8 cellular contexts compared by ENCODE assay signal in the genomic region with DNA sequence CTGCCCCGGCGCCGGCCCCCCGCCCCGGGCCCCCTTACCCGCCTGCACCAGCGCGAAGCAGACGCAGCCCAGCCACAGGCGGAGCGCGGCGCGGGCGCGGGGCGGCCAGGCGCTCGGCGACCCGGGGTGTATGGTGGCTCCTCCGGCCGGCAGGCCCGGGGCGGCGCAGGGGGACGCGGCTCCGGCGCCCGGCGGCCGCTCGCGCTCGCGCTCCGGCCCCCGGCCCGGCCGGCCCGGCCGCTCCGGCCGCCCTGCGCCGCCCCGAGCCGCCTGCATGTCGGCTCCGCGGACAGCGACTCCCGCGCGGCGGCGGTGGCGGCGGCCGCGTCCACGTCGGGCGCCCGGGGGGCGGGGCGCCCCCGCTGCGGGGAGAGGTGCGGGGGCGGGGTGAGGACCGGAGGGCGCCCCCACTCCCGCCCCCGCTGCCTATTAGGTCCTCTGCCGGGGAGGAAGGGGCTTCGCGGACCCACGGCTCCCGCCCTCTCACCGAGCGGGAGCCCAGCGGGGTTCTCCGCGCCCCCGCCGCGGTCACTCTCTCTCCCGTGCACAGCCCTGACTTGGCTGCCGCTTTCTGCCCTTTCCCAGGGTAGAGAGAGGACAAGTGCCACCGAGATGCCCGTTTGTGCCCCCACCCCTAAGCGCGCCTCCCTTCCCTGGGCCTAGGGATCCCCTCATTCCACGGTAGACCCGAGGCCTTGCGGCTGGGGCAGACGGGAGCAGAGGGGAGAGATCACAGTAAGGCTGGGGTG. TPM values are rescaled to one million over a fixed set of nuclear protein-coding genes. Genes with fewer than 3 reads are reported as not detected.
DNase-seq lines count a peak whose midpoint lies in the region; ATAC-seq and TF ChIP-seq lines count a peak whose summit lies in the region.

A gene (minus strand): TSS at position 298 of the 749 bp plus-strand sequence.

- intact Hi-C loops in cardiac septum (cut with DNase I): loop anchor here (5.0 kb wide), 2 partner anchors 53 to 158 kb away; a partner anchor contains a TSS
- intact Hi-C loops in posterior vena cava (cut with DNase I): loop anchor here in 1 of 2 donors (5.0 kb wide), 1 partner anchor 158 kb away; no protein-coding TSS in a partner anchor

- H3K9me3 Mint-ChIP-seq in WTC11: no peaks in the 10 kb centered on the region

- peaks cover 32% of the 10 kb centered on the region for H3K4me1 Mint-ChIP-seq in WTC11

- H3K36me3 Mint-ChIP-seq in WTC11: no peaks in the 10 kb centered on the region

- TF ChIP-seq CTCF in GM13976 (IDR thresholded peaks at IDR 0.05; ENCODE audit: borderline replicate concordance, control extremely low read depth, extremely low read depth, insufficient read depth, missing control alignments) (no peak), WTC11 (IDR thresholded peaks at IDR 0.05) (no peak)

- ATAC-seq in WTC11 (peak; percentile 49), GM21723 (IDR thresholded peaks at IDR 0.05; ENCODE audit: unreplicated experiment) (no peak), GM19324 (IDR thresholded peaks at IDR 0.05; ENCODE audit: low FRiP score, unreplicated experiment) (no peak)

- CTCF ChIA-PET in WTC11 (lab: Charles Lee): interaction anchor here (0.6 to 4.6 kb wide), 7 partner anchors 9 to 159 kb away, joined by 3 to 45 read pairs (median 4); a partner anchor contains a TSS

- H3K4me3 Mint-ChIP-seq in WTC11: peak within 1 kb of the TSS; percentile 76

- DNase-seq in GM13976 (ENCODE audit: low spot score) (peak; percentile 54), WTC11 (ENCODE audit: low spot score) (peak; percentile 56), cardiac septum (ENCODE audit: low spot score) (no peak), posterior vena cava (ENCODE audit: low spot score) (peak; percentile 79), SIG-M5 treated with dmso at 0.1 percent for 504 hours (lab: John Stamatoyannopoulos, UW; ENCODE audit: unreplicated experiment) (no peak), NCI-H187 treated with DMSO at 0.1 percent for 48 hours (lab: John Stamatoyannopoulos, UW) (no peak)

- H3K27me3 Mint-ChIP-seq in WTC11 (ENCODE audit: low read depth): peaks cover 39% of the 10 kb centered on the region

- POLR2A ChIA-PET in WTC11 (lab: Charles Lee): interaction anchor here (0.5 to 1.3 kb wide), 3 partner anchors 45 to 186 kb away, joined by 4 to 7 read pairs (median 5); a partner anchor contains a TSS

- in situ Hi-C loops in GM13976 (cut with MboI; ENCODE audit: low sequenced_read_pairs, unreplicated experiment): no loop called here

- H3K27ac Mint-ChIP-seq in WTC11: no peak within 1 kb of the TSS

TF ChIP-seq in WTC11, 78 proteins besides CTCF, POLR2A, EP300 and RAD21:
- no peak for TF ChIP-seq JAZF1 (CRISPR knock-in tag; IDR thresholded peaks at IDR 0.05)
- TF ChIP-seq TP53 (CRISPR knock-in tag; IDR thresholded peaks at IDR 0.05): no peak
- TF ChIP-seq PRRX2 (CRISPR knock-in tag; IDR thresholded peaks at IDR 0.05): no peak
- TF ChIP-seq, protein P1, sequence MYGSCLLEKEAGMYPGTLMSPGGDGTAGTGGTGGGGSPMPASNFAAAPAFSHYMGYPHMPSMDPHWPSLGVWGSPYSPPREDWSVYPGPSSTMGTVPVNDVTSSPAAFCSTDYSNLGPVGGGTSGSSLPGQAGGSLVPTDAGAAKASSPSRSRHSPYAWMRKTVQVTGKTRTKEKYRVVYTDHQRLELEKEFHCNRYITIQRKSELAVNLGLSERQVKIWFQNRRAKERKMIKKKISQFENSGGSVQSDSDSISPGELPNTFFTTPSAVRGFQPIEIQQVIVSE (CRISPR knock-in tag; IDR thresholded peaks at IDR 0.05; ENCODE audit: borderline replicate concordance): no peak
- no peak for TF ChIP-seq ZNF121 (CRISPR knock-in tag; IDR thresholded peaks at IDR 0.05)
- TF ChIP-seq JUN (CRISPR knock-in tag; IDR thresholded peaks at IDR 0.05): no peak
- no peak for TF ChIP-seq ESRRA (CRISPR knock-in tag; IDR thresholded peaks at IDR 0.05; ENCODE audit: borderline replicate concordance)
- no peak for TF ChIP-seq SP1 (CRISPR knock-in tag; conservative IDR thresholded peaks at IDR 0.05)
- TF ChIP-seq, protein P2, sequence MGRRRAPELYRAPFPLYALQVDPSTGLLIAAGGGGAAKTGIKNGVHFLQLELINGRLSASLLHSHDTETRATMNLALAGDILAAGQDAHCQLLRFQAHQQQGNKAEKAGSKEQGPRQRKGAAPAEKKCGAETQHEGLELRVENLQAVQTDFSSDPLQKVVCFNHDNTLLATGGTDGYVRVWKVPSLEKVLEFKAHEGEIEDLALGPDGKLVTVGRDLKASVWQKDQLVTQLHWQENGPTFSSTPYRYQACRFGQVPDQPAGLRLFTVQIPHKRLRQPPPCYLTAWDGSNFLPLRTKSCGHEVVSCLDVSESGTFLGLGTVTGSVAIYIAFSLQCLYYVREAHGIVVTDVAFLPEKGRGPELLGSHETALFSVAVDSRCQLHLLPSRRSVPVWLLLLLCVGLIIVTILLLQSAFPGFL (CRISPR knock-in tag; IDR thresholded peaks at IDR 0.05; ENCODE audit: borderline replicate concordance): no peak
- no peak for TF ChIP-seq NR3C1 (CRISPR knock-in tag; conservative IDR thresholded peaks at IDR 0.05; ENCODE audit: low read depth)
- no peak for TF ChIP-seq ZNF416 (CRISPR knock-in tag; IDR thresholded peaks at IDR 0.05)
- no peak for TF ChIP-seq FOXJ3 (CRISPR knock-in tag; IDR thresholded peaks at IDR 0.05; ENCODE audit: borderline replicate concordance)
- TF ChIP-seq, protein P3, sequence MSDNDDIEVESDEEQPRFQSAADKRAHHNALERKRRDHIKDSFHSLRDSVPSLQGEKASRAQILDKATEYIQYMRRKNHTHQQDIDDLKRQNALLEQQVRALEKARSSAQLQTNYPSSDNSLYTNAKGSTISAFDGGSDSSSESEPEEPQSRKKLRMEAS (CRISPR knock-in tag; IDR thresholded peaks at IDR 0.05): no peak
- TF ChIP-seq, protein P4, sequence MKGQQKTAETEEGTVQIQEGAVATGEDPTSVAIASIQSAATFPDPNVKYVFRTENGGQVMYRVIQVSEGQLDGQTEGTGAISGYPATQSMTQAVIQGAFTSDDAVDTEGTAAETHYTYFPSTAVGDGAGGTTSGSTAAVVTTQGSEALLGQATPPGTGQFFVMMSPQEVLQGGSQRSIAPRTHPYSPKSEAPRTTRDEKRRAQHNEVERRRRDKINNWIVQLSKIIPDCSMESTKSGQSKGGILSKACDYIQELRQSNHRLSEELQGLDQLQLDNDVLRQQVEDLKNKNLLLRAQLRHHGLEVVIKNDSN (CRISPR knock-in tag; IDR thresholded peaks at IDR 0.05): no peak
- TF ChIP-seq, protein P5, sequence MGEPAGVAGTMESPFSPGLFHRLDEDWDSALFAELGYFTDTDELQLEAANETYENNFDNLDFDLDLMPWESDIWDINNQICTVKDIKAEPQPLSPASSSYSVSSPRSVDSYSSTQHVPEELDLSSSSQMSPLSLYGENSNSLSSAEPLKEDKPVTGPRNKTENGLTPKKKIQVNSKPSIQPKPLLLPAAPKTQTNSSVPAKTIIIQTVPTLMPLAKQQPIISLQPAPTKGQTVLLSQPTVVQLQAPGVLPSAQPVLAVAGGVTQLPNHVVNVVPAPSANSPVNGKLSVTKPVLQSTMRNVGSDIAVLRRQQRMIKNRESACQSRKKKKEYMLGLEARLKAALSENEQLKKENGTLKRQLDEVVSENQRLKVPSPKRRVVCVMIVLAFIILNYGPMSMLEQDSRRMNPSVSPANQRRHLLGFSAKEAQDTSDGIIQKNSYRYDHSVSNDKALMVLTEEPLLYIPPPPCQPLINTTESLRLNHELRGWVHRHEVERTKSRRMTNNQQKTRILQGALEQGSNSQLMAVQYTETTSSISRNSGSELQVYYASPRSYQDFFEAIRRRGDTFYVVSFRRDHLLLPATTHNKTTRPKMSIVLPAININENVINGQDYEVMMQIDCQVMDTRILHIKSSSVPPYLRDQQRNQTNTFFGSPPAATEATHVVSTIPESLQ (CRISPR knock-in tag; IDR thresholded peaks at IDR 0.05): no peak
- no peak for TF ChIP-seq NR2C2 (CRISPR knock-in tag; IDR thresholded peaks at IDR 0.05)
- TF ChIP-seq TEAD4 (CRISPR knock-in tag; IDR thresholded peaks at IDR 0.05): no peak
- TF ChIP-seq, protein P6, sequence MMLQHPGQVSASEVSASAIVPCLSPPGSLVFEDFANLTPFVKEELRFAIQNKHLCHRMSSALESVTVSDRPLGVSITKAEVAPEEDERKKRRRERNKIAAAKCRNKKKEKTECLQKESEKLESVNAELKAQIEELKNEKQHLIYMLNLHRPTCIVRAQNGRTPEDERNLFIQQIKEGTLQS (CRISPR knock-in tag; conservative IDR thresholded peaks at IDR 0.05): no peak
- TF ChIP-seq, protein P7, sequence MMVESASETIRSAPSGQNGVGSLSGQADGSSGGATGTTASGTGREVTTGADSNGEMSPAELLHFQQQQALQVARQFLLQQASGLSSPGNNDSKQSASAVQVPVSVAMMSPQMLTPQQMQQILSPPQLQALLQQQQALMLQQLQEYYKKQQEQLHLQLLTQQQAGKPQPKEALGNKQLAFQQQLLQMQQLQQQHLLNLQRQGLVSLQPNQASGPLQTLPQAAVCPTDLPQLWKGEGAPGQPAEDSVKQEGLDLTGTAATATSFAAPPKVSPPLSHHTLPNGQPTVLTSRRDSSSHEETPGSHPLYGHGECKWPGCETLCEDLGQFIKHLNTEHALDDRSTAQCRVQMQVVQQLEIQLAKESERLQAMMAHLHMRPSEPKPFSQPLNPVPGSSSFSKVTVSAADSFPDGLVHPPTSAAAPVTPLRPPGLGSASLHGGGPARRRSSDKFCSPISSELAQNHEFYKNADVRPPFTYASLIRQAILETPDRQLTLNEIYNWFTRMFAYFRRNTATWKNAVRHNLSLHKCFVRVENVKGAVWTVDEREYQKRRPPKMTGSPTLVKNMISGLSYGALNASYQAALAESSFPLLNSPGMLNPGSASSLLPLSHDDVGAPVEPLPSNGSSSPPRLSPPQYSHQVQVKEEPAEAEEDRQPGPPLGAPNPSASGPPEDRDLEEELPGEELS (CRISPR knock-in tag; IDR thresholded peaks at IDR 0.05): no peak
- no peak for TF ChIP-seq HMGA2 (CRISPR knock-in tag; IDR thresholded peaks at IDR 0.05)

RNA-seq across cellular contexts. Expression of the gene that starts here (rescaled TPM):
- total RNA-seq in WTC11 (2021) (1.2 to 1.6 TPM (median 1.4 TPM) in 3 replicates), cardiac septum (18.7 TPM), posterior vena cava (1 to 10 TPM; 2.4 to 5.0 TPM)

Comparison
In these comparisons a context has a peak if more than half of its experiments do, and no peak if none do; other contexts are left out.
1. DNase-seq: peak in GM13976 (single experiment), WTC11 (single experiment) and posterior vena cava (single experiment); none in cardiac septum (single experiment), SIG-M5 treated with dmso at 0.1 percent for 504 hours (single experiment) and NCI-H187 treated with DMSO at 0.1 percent for 48 hours (single experiment).